10 cellular contexts compared by ENCODE assay signal in genomic region chr15:28918141-28918983, GRCh38. TPM values are rescaled to one million over a fixed set of nuclear protein-coding genes. Genes with fewer than 3 reads are reported as not detected.
DNase-seq lines count a peak whose midpoint lies in the region; ATAC-seq, FAIRE-seq and TF ChIP-seq lines count a peak whose summit lies in the region.
"Had no signal": no experiment of that assay in that cellular context is flagged by ENCODE, and none has a peak within 500 bp of the region (broad histone marks: within the 10 kb centered on the region; RNA-seq: fewer than 3 reads in every experiment).

No MANE protein-coding gene starts in this region.

- H3K56ac ChIP-seq in H1 (replicated peaks; ENCODE audit: insufficient read length, low read depth, low read length): no peak overlapping the region

- H4K8ac ChIP-seq in H1 (ENCODE audit: extremely low read depth, insufficient read depth, low read length) (peak overlapping the region; percentile 72; the same call in 1 of the 2 replicates), neuronal stem cell (ENCODE audit: low read depth, low read length) (peak overlapping the region; percentile 58)

- H3K14ac ChIP-seq in H1 (ENCODE audit: insufficient read length) (no peak overlapping the region), neuronal stem cell (ENCODE audit: low read length) (peak overlapping the region; percentile 91)

- H3K9ac ChIP-seq in H1 (replicated peaks in 1 of 4; ENCODE audit: extremely low read depth in 1 of 4, low read depth in 3 of 4, low read length in 3 of 4) (no peak overlapping the region; a peak in 1 of 7 replicates), neuronal stem cell (ENCODE audit: low read depth, low read length, poor library complexity) (no peak overlapping the region)

- TF ChIP-seq RAD21 in H1 (IDR thresholded peaks at IDR 0.05 in 1 of 2, conservative IDR thresholded peaks at IDR 0.05 in 1 of 2; ENCODE audit: low read depth in 2 of 2, low read length in 2 of 2): peak; percentile 64 to 71

- H4K5ac ChIP-seq in H1 (ENCODE audit: insufficient read length, low read depth, low read length): peak overlapping the region; percentile 64

- TF ChIP-seq CTCF in H1 (IDR thresholded peaks at IDR 0.05; ENCODE audit: control extremely low read depth in 1 of 3, insufficient read depth in 1 of 3, low read depth in 1 of 3, low read length in 3 of 3): peak; percentile 65 to 70 (median 67)

- peak; percentile 28 for DNase-seq in NCI-H2227 (lab: John Stamatoyannopoulos, UW; ENCODE audit: unreplicated experiment)
- DNase-seq in NCI-H2227 treated with DMSO at 0.1 percent for 48 hours (lab: John Stamatoyannopoulos, UW): no peak
- peak; percentile 92 for DNase-seq in NCI-H748 (lab: John Stamatoyannopoulos, UW; ENCODE audit: unreplicated experiment)
- peak; percentile 89 to 91 for DNase-seq in H1 (ENCODE audit: low read depth in 1 of 2, low spot score in 2 of 2)
- DNase-seq in neuronal stem cell (ENCODE audit: low spot score): peak; percentile 54
- DNase-seq: NCI-H226 had no signal

- no peak overlapping the region for H2BK20ac ChIP-seq in H1 (ENCODE audit: low read length)

- peak; percentile 28 for FAIRE-seq in H1 (lab: Jason Lieb, UNC)

- H2BK5ac ChIP-seq in H1 (ENCODE audit: low read depth, low read length) (peak overlapping the region; percentile 88), neuronal stem cell (ENCODE audit: low read length) (peak overlapping the region; percentile 0)

- H4K20me1 ChIP-seq in H1 (replicated peaks in 1 of 2; ENCODE audit: control insufficient read depth in 1 of 2, insufficient read depth in 2 of 2, low read length in 2 of 2): peaks cover 0 to 11% of the 10 kb centered on the region in 2 experiments

- H2BK120ac ChIP-seq in H1 (replicated peaks; ENCODE audit: low read depth, low read length) (no peak overlapping the region), neuronal stem cell (ENCODE audit: low read depth, low read length) (no peak overlapping the region)

- H3K79me1 ChIP-seq in H1 (ENCODE audit: low read depth, low read length) (peaks cover 8% of the 10 kb centered on the region), neuronal stem cell (ENCODE audit: low read depth, low read length) (peaks cover 19% of the 10 kb centered on the region)

- H3K23me2 ChIP-seq in H1 (ENCODE audit: low read depth, low read length): peaks cover 11% of the 10 kb centered on the region; the same call in 1 of the 2 replicates

- H3K4ac ChIP-seq in H1 (replicated peaks; ENCODE audit: insufficient read length, low read depth, low read length) (no peak overlapping the region), neuronal stem cell (ENCODE audit: low read length) (no peak overlapping the region)

- CTCF ChIA-PET in H1 (lab: Charles Lee; ENCODE audit: partially characterized antibody): interaction anchor here (0.8 to 6.9 kb wide), 10 partner anchors 12 to 222 kb away, joined by 3 to 78 read pairs (median 4); no protein-coding TSS in a partner anchor

- H3K4me3 ChIP-seq in H1 (ENCODE audit: extremely low read depth in 1 of 4, insufficient read depth in 2 of 4, low read depth in 3 of 4, low read length in 4 of 4) (peak overlapping the region; percentile 15 to 40 (median 19); a peak in 5 of 8 replicates), neuronal stem cell (ENCODE audit: low read length in 2 of 2) (no peak overlapping the region)

- H3K27me3 ChIP-seq in H1 (replicated peaks in 1 of 4; ENCODE audit: control insufficient read depth in 3 of 4, extremely low read depth in 1 of 4, insufficient read depth in 3 of 4, low read length in 3 of 4) (no peaks in the 10 kb centered on the region), neuronal stem cell (ENCODE audit: control insufficient read depth in 3 of 3, insufficient read depth in 3 of 3, low read depth in 1 of 3, low read length in 3 of 3) (no peaks in the 10 kb centered on the region)

- peaks cover 0 to 13% (median 8%) of the 10 kb centered on the region in 4 experiments; a peak in 5 of 7 replicates for H3K4me1 ChIP-seq in H1 (replicated peaks in 1 of 4; ENCODE audit: control insufficient read depth in 3 of 4, insufficient read depth in 4 of 4, low read length in 3 of 4)
- peaks cover 5 to 17% of the 10 kb centered on the region in 2 donors for H3K4me1 ChIP-seq in neuronal stem cell (ENCODE audit: control insufficient read depth in 2 of 2, insufficient read depth in 1 of 2, low read depth in 1 of 2, low read length in 2 of 2)

- H3K36me3 ChIP-seq in H1 (ENCODE audit: control insufficient read depth in 2 of 4, insufficient read depth in 4 of 4, low read length in 3 of 4): no peaks in the 10 kb centered on the region; a peak in 1 of 8 replicates
- peaks cover 12 to 35% of the 10 kb centered on the region in 2 donors for H3K36me3 ChIP-seq in neuronal stem cell (replicated peaks in 1 of 2; ENCODE audit: control insufficient read depth in 2 of 2, insufficient read depth in 2 of 2, low read length in 2 of 2)

- H2AFZ ChIP-seq in H1 (ENCODE audit: low read length): peak overlapping the region; percentile 49; the same call in 1 of the 2 replicates
- H2AFZ ChIP-seq in neuronal stem cell (ENCODE audit: low read length): no peak overlapping the region

- TF ChIP-seq EP300 in H1 (IDR thresholded peaks at IDR 0.05; ENCODE audit: borderline replicate concordance in 1 of 2, low read depth in 2 of 2, low read length in 2 of 2): peak in 1 of 2 experiments; percentile 18; a peak in 1 of 3 replicates

- H3K18ac ChIP-seq in H1 (ENCODE audit: extremely low read depth, low read length) (peak overlapping the region; percentile 88), neuronal stem cell (ENCODE audit: low read length) (peak overlapping the region; percentile 84)

- H4K91ac ChIP-seq in H1 (replicated peaks; ENCODE audit: insufficient read length, low read length) (peak overlapping the region; percentile 58), neuronal stem cell (ENCODE audit: low read depth, low read length, poor library complexity) (no peak overlapping the region)

- peak overlapping the region; percentile 19; the same call in 1 of the 2 replicates for H3K27ac ChIP-seq in H1 (ENCODE audit: low read depth, low read length)
- peak overlapping the region; percentile 4 for H3K27ac ChIP-seq in neuronal stem cell (replicated peaks; ENCODE audit: low read length)

- 51% methylated on average over 30 of the region's 41 CpGs; no CpG with 5 or more reads in 1 of the 2 experiments for WGBS in H1 (ENCODE audit: extremely low coverage in 1 of 2, insufficient coverage in 1 of 2, insufficient read length in 1 of 2, insufficient replicate concordance in 2 of 2, low coverage in 1 of 2, low lambda C conversion rate in 2 of 2, missing lambda C conversion rate in 1 of 2), 2 experiments
- no CpG with 5 or more reads among the region's 41 CpGs for WGBS in neuronal stem cell (ENCODE audit: extremely low coverage in 2 of 2, insufficient read length in 2 of 2, insufficient replicate concordance in 1 of 2), 2 donors

- POLR2A ChIA-PET in H1 (lab: Charles Lee; ENCODE audit: partially characterized antibody): interaction anchor here (1.6 kb wide), 1 partner anchor 12 kb away, joined by 4 read pairs; no protein-coding TSS in a partner anchor

- H3K23ac ChIP-seq in H1 (ENCODE audit: insufficient read length): no peak overlapping the region
- peak overlapping the region; percentile 11 for H3K23ac ChIP-seq in neuronal stem cell (ENCODE audit: low read depth, low read length, poor library complexity)

- H2BK12ac ChIP-seq in H1 (ENCODE audit: low read depth, low read length): peak overlapping the region; percentile 75; the same call in 1 of the 2 replicates
- H2BK12ac ChIP-seq in neuronal stem cell (ENCODE audit: low read length): no peak overlapping the region

- H3K4me2 ChIP-seq in H1 (ENCODE audit: insufficient read depth in 1 of 2, low read depth in 2 of 2, low read length in 2 of 2) (peak overlapping the region; percentile 49 to 63), neuronal stem cell (ENCODE audit: insufficient read depth, low read length, poor library complexity, severe bottlenecking) (peak overlapping the region; percentile 35)

- no peaks in the 10 kb centered on the region for H3K9me3 ChIP-seq in H1 (ENCODE audit: insufficient read depth in 2 of 2, low read depth in 1 of 2, low read length in 1 of 2)
- H3K9me3 ChIP-seq in neuronal stem cell (replicated peaks in 1 of 2; ENCODE audit: control insufficient read depth in 2 of 2, insufficient read depth in 1 of 2, low read depth in 1 of 2, low read length in 2 of 2): peaks cover 3% of the 10 kb centered on the region in 2 donors

- ATAC-seq in GM21723 (IDR thresholded peaks at IDR 0.05; ENCODE audit: unreplicated experiment) (no peak), HG03432 (IDR thresholded peaks at IDR 0.05; ENCODE audit: unreplicated experiment) (no peak), HG02678 (IDR thresholded peaks at IDR 0.05; ENCODE audit: unreplicated experiment) (no peak)
- ATAC-seq: left lobe of liver had no signal

- H3K79me2 ChIP-seq in H1 (ENCODE audit: control insufficient read depth in 1 of 2, insufficient read depth in 2 of 2, low read length in 2 of 2): no peaks in the 10 kb centered on the region

- no peak overlapping the region for H2AK5ac ChIP-seq in H1 (ENCODE audit: low read depth, low read length)
- peak overlapping the region; percentile 66 for H2AK5ac ChIP-seq in neuronal stem cell (ENCODE audit: low read depth, low read length)

- H2BK15ac ChIP-seq in H1 (ENCODE audit: low read length) (no peak overlapping the region), neuronal stem cell (ENCODE audit: low read length) (peak overlapping the region; percentile 19)

- TF ChIP-seq POLR2A in H1 (IDR thresholded peaks at IDR 0.05; ENCODE audit: control extremely low read depth in 1 of 2, low read depth in 2 of 2, low read length in 2 of 2): no peak

TF ChIP-seq in H1, 55 proteins besides CTCF, POLR2A, EP300 and RAD21 (continues in another document):
- TF ChIP-seq SRF (IDR thresholded peaks at IDR 0.05; ENCODE audit: low read depth, low read length) (no peak), TEAD4 (IDR thresholded peaks at IDR 0.05; ENCODE audit: low read depth, low read length) (no peak), RFX5 (IDR thresholded peaks at IDR 0.05; ENCODE audit: borderline replicate concordance, low read depth, low read length) (no peak), BACH1 (IDR thresholded peaks at IDR 0.05; ENCODE audit: low read length) (peak; percentile 74), NANOG (IDR thresholded peaks at IDR 0.05; ENCODE audit: insufficient read depth, low read depth, low read length, poor library complexity, severe bottlenecking) (no peak), TAF7 (optimal IDR thresholded peaks at IDR 0.05; ENCODE audit: borderline replicate concordance, low read depth, low read length) (no peak)

RNA-seq across cellular contexts. Expression of gene APBA2, which starts 32.6 kb away (rescaled TPM):
- total RNA-seq in H1 (2021; fragmentation: NEBNext Ultra II Directional; extraction: Animal tissue kit (Norgen Biotek cat#: 25700)): 13.9 and 15.5 TPM in 2 replicates
- polyA plus RNA-seq in H1 (2011; rRNA removed): 19.0 and 20.4 TPM in 2 replicates
- 19.3 TPM for polyA plus RNA-seq in H1 (2011; cell fraction: cytosol; rRNA removed)
- polyA plus RNA-seq in H1 (2011; cell fraction: nucleus; rRNA removed): 38.3 TPM
- 9.5 to 16.7 TPM (median 14.7 TPM) in 4 replicates for polyA plus RNA-seq in H1 (2012, experiment 1 of 2)
- polyA plus RNA-seq in H1 (2012, experiment 2 of 2): 9.8 TPM
- polyA plus RNA-seq in H1 (2013, experiment 1 of 2): 8.2 TPM
- 8.5 TPM for polyA plus RNA-seq in H1 (2013, experiment 2 of 2)
- 16.0 and 21.3 TPM in 2 replicates for polyA minus RNA-seq in H1 (2011; rRNA and poly(A)+ RNA removed)
- polyA minus RNA-seq in H1 (2011; cell fraction: cytosol; rRNA and poly(A)+ RNA removed): 10.5 TPM
- 14.0 TPM for polyA minus RNA-seq in H1 (2011; cell fraction: nucleus; rRNA and poly(A)+ RNA removed)
- 30.6 TPM for polyA plus RNA-seq in neuronal stem cell (2013, experiment 1 of 2)
- 29.0 TPM for polyA plus RNA-seq in neuronal stem cell (2013, experiment 2 of 2)

Comparison
In these comparisons a context has a peak if more than half of its experiments do, and no peak if none do; other contexts are left out.
1. H3K4me3 ChIP-seq: peak in H1 (4 of 4); none in neuronal stem cell (0 of 2).